In the genomic region with DNA sequence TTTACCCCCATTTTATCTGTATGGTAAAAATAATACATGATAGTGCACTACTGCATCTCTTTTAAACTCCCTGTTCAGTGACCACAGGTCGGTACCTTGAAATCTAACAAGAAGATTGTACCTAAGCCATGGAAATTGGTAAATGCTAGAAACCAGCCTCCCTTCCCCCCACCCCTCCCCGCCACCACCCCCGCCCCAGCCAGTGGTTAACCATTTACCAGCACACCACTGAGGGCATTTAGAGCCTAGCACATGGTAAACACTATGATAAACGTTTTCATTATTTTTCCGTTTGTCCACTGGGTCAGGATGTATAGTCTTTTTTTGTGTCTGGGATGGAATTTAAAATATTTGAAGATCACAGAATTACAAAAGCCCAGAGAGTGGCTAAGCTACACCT, we compare ENCODE assay signal across 8 cellular contexts. TPM values are rescaled to one million over a fixed set of nuclear protein-coding genes. Genes with fewer than 3 reads are reported as not detected.
DNase-seq lines count a peak whose midpoint lies in the region; ATAC-seq, FAIRE-seq and TF ChIP-seq lines count a peak whose summit lies in the region.

No MANE protein-coding gene starts in this region.

- no peak for TF ChIP-seq EP300 in H1 (IDR thresholded peaks at IDR 0.05; ENCODE audit: borderline replicate concordance in 1 of 2, low read depth in 2 of 2, low read length in 2 of 2)

- H4K20me1 ChIP-seq in DND-41 (ENCODE audit: insufficient read depth, low read length) (peaks cover 15% of the 10 kb centered on the region; the same call in 1 of the 2 replicates), H1 (replicated peaks in 1 of 2; ENCODE audit: control insufficient read depth in 1 of 2, insufficient read depth in 2 of 2, low read length in 2 of 2) (peaks cover 0 to 7% of the 10 kb centered on the region in 2 experiments)

- no peak overlapping the region for H3K56ac ChIP-seq in H1 (replicated peaks; ENCODE audit: insufficient read length, low read depth, low read length)

- H3K27ac Mint-ChIP-seq in osteocyte (ENCODE audit: unreplicated experiment): peak overlapping the region; percentile 80

- no peak overlapping the region for H3K23ac ChIP-seq in H1 (ENCODE audit: insufficient read length)

- H3K18ac ChIP-seq in H1 (ENCODE audit: extremely low read depth, low read length): no peak overlapping the region

- peak overlapping the region; percentile 90 for H3K4me3 Mint-ChIP-seq in osteocyte (ENCODE audit: unreplicated experiment)

- H3K9ac ChIP-seq in DND-41 (ENCODE audit: low read depth, low read length) (peak overlapping the region; percentile 77), NT2/D1 (ENCODE audit: insufficient read length, low read depth) (peak overlapping the region; percentile 93), H1 (replicated peaks in 1 of 4; ENCODE audit: extremely low read depth in 1 of 4, low read depth in 3 of 4, low read length in 3 of 4) (no peak overlapping the region)

- POLR2A ChIA-PET in H1 (lab: Charles Lee; ENCODE audit: partially characterized antibody): interaction anchor here (1.2 to 2.4 kb wide), 2 partner anchors 18 to 103 kb away, joined by 4 to 5 read pairs; no protein-coding TSS in a partner anchor

- H2BK120ac ChIP-seq in H1 (replicated peaks; ENCODE audit: low read depth, low read length): no peak overlapping the region

- H3K79me2 ChIP-seq in DND-41 (ENCODE audit: insufficient read depth, low read length) (peaks cover 33% of the 10 kb centered on the region), H1 (ENCODE audit: control insufficient read depth in 1 of 2, insufficient read depth in 2 of 2, low read length in 2 of 2) (peaks cover 0 to 24% of the 10 kb centered on the region in 2 experiments; a peak in 2 of 4 replicates)

- H2BK20ac ChIP-seq in H1 (ENCODE audit: low read length): no peak overlapping the region

- peak; percentile 21 for DNase-seq in DND-41
- DNase-seq in NT2/D1 (ENCODE audit: low read depth, low spot score): no peak
- no peak for DNase-seq in H1 (ENCODE audit: low read depth in 1 of 2, low spot score in 2 of 2)
- DNase-seq in osteocyte (ENCODE audit: extremely low spot score, unreplicated experiment): no peak
- DNase-seq in HK-2 (ENCODE audit: unreplicated experiment): no peak
- DNase-seq in foreskin melanocyte: no peak
- no peak for DNase-seq in mesenteric fat pad (ENCODE audit: low spot score)

- H3K36me3 ChIP-seq in DND-41 (ENCODE audit: insufficient read depth, low read length) (peaks cover 21% of the 10 kb centered on the region), NT2/D1 (ENCODE audit: insufficient read depth, insufficient read length, low read length) (peaks cover 26% of the 10 kb centered on the region), H1 (ENCODE audit: control insufficient read depth in 2 of 4, insufficient read depth in 4 of 4, low read length in 3 of 4) (peaks cover 0 to 6% (median 0%) of the 10 kb centered on the region in 4 experiments; a peak in 2 of 8 replicates)

- H3K4me1 ChIP-seq in DND-41 (ENCODE audit: insufficient read depth, low read length) (peaks cover 35% of the 10 kb centered on the region), NT2/D1 (ENCODE audit: insufficient read depth, insufficient read length) (peaks cover 10% of the 10 kb centered on the region), H1 (replicated peaks in 1 of 4; ENCODE audit: control insufficient read depth in 3 of 4, insufficient read depth in 4 of 4, low read length in 3 of 4) (peaks cover 3 to 15% (median 8%) of the 10 kb centered on the region in 4 experiments)

- no peaks in the 10 kb centered on the region for H3K79me1 ChIP-seq in H1 (ENCODE audit: low read depth, low read length)

- peak overlapping the region; percentile 85 for H3K27ac ChIP-seq in DND-41 (ENCODE audit: low read length)
- H3K27ac ChIP-seq in H1 (ENCODE audit: low read depth, low read length): no peak overlapping the region

- H3K9me3 ChIP-seq in DND-41 (ENCODE audit: insufficient read depth, low read length, severe bottlenecking) (no peaks in the 10 kb centered on the region), NT2/D1 (ENCODE audit: insufficient read depth, low read length) (no peaks in the 10 kb centered on the region), H1 (ENCODE audit: insufficient read depth in 2 of 2, low read depth in 1 of 2, low read length in 1 of 2) (no peaks in the 10 kb centered on the region)

- H2AK5ac ChIP-seq in H1 (ENCODE audit: low read depth, low read length): no peak overlapping the region

- WGBS in H1 (ENCODE audit: extremely low coverage in 1 of 2, insufficient coverage in 1 of 2, insufficient read length in 1 of 2, insufficient replicate concordance in 2 of 2, low coverage in 1 of 2, low lambda C conversion rate in 2 of 2, missing lambda C conversion rate in 1 of 2), 2 experiments: 18% methylated on average over 3 of the region's 5 CpGs; no CpG with 5 or more reads in 1 of the 2 experiments

- no peak overlapping the region for H3K4ac ChIP-seq in H1 (replicated peaks; ENCODE audit: insufficient read length, low read depth, low read length)

- TF ChIP-seq CTCF in DND-41 (IDR thresholded peaks at IDR 0.05; ENCODE audit: borderline replicate concordance, extremely low read depth, low read length, poor library complexity, severe bottlenecking) (no peak), H1 (IDR thresholded peaks at IDR 0.05; ENCODE audit: control extremely low read depth in 1 of 3, insufficient read depth in 1 of 3, low read depth in 1 of 3, low read length in 3 of 3) (no peak), osteocyte (IDR thresholded peaks at IDR 0.05) (no peak)

- H3K14ac ChIP-seq in H1 (ENCODE audit: insufficient read length): no peak overlapping the region

- no peak overlapping the region for H4K8ac ChIP-seq in H1 (ENCODE audit: extremely low read depth, insufficient read depth, low read length)

- H2BK15ac ChIP-seq in H1 (ENCODE audit: low read length): no peak overlapping the region

- H3K9me3 Mint-ChIP-seq in osteocyte (ENCODE audit: unreplicated experiment): peaks cover 7% of the 10 kb centered on the region

- no peak overlapping the region for H2BK12ac ChIP-seq in H1 (ENCODE audit: low read depth, low read length)

- TF ChIP-seq POLR2A in H1 (IDR thresholded peaks at IDR 0.05; ENCODE audit: control extremely low read depth in 1 of 2, low read depth in 2 of 2, low read length in 2 of 2): no peak

- H3K4me3 ChIP-seq in DND-41 (ENCODE audit: low read depth in 1 of 2, low read length in 2 of 2) (peak overlapping the region; percentile 38 to 67), NT2/D1 (ENCODE audit: insufficient read length, low read depth) (peak overlapping the region; percentile 93), H1 (ENCODE audit: extremely low read depth in 1 of 4, insufficient read depth in 2 of 4, low read depth in 3 of 4, low read length in 4 of 4) (peak overlapping the region; percentile 74 to 93 (median 82))

- CTCF ChIA-PET in H1 (lab: Charles Lee; ENCODE audit: partially characterized antibody): interaction anchor here (2.0 kb wide), 1 partner anchor 19 kb away, joined by 9 read pairs; no protein-coding TSS in a partner anchor

- ATAC-seq in DND-41 (ENCODE audit: insufficient read depth, low read depth): no peak; the same call in 2 of the 3 replicates
- ATAC-seq in HG03135 (IDR thresholded peaks at IDR 0.05; ENCODE audit: unreplicated experiment): no peak

- no peak for TF ChIP-seq RAD21 in H1 (IDR thresholded peaks at IDR 0.05 in 1 of 2, conservative IDR thresholded peaks at IDR 0.05 in 1 of 2; ENCODE audit: low read depth in 2 of 2, low read length in 2 of 2)

- H3K27me3 Mint-ChIP-seq in osteocyte (ENCODE audit: unreplicated experiment): no peaks in the 10 kb centered on the region

- peaks cover 3% of the 10 kb centered on the region; the same call in 1 of the 2 replicates for H3K23me2 ChIP-seq in H1 (ENCODE audit: low read depth, low read length)

- 0 out of 2 replicates have a peak overlapping the region, but pooled peaks have one; percentile 84 for H2BK5ac ChIP-seq in H1 (ENCODE audit: low read depth, low read length)

- no peak for FAIRE-seq in H1 (lab: Jason Lieb, UNC)

- H3K4me2 ChIP-seq in DND-41 (ENCODE audit: insufficient read depth, low read length): peak overlapping the region; percentile 88
- peak overlapping the region; percentile 74 to 77 for H3K4me2 ChIP-seq in H1 (ENCODE audit: insufficient read depth in 1 of 2, low read depth in 2 of 2, low read length in 2 of 2)

- no peaks in the 10 kb centered on the region for H3K36me3 Mint-ChIP-seq in osteocyte (ENCODE audit: unreplicated experiment)

- no peaks in the 10 kb centered on the region for H3K27me3 ChIP-seq in DND-41 (ENCODE audit: insufficient read depth, low read length, poor library complexity)
- H3K27me3 ChIP-seq in NT2/D1 (ENCODE audit: insufficient read depth, insufficient read length): no peaks in the 10 kb centered on the region
- no peaks in the 10 kb centered on the region for H3K27me3 ChIP-seq in H1 (replicated peaks in 1 of 4; ENCODE audit: control insufficient read depth in 3 of 4, extremely low read depth in 1 of 4, insufficient read depth in 3 of 4, low read length in 3 of 4)

- no peak overlapping the region for H4K5ac ChIP-seq in H1 (ENCODE audit: insufficient read length, low read depth, low read length)

- H2AFZ ChIP-seq in DND-41 (ENCODE audit: low read depth, low read length): peak overlapping the region; percentile 76
- peak overlapping the region; percentile 96; the same call in 1 of the 2 replicates for H2AFZ ChIP-seq in H1 (ENCODE audit: low read length)

- H3K4me1 Mint-ChIP-seq in osteocyte (ENCODE audit: unreplicated experiment): peaks cover 32% of the 10 kb centered on the region

- H4K91ac ChIP-seq in H1 (replicated peaks; ENCODE audit: insufficient read length, low read length): no peak overlapping the region

RNA-seq across cellular contexts. Expression of a gene that starts 0.7 kb away (rescaled TPM):
- 55.4 and 62.4 TPM in 2 replicates for total RNA-seq in H1 (2021; fragmentation: NEBNext Ultra II Directional; extraction: Animal tissue kit (Norgen Biotek cat#: 25700))
- 80.4 and 104 TPM in 2 replicates for polyA plus RNA-seq in H1 (2011; rRNA removed)
- 58.6 TPM for polyA plus RNA-seq in H1 (2011; cell fraction: cytosol; rRNA removed)
- 99.3 TPM for polyA plus RNA-seq in H1 (2011; cell fraction: nucleus; rRNA removed)
- 52.7 to 58.3 TPM (median 58.2 TPM) in 4 replicates for polyA plus RNA-seq in H1 (2012, experiment 1 of 2)
- polyA plus RNA-seq in H1 (2012, experiment 2 of 2): 69.8 TPM
- 48.6 TPM for polyA plus RNA-seq in H1 (2013, experiment 1 of 2)
- polyA plus RNA-seq in H1 (2013, experiment 2 of 2): 47.0 TPM
- polyA minus RNA-seq in H1 (2011; rRNA and poly(A)+ RNA removed): 34.5 and 35.1 TPM in 2 replicates
- polyA minus RNA-seq in H1 (2011; cell fraction: cytosol; rRNA and poly(A)+ RNA removed): 19.8 TPM
- polyA minus RNA-seq in H1 (2011; cell fraction: nucleus; rRNA and poly(A)+ RNA removed): 22.7 TPM
- total RNA-seq in osteocyte: 47.6 and 57.1 TPM in 2 replicates
- total RNA-seq in mesenteric fat pad: 40.4 TPM

RNA-seq across cellular contexts. Expression of a gene that starts 5.2 kb away (rescaled TPM):
- 70.9 and 73.8 TPM in 2 replicates for total RNA-seq in H1 (2021; fragmentation: NEBNext Ultra II Directional; extraction: Animal tissue kit (Norgen Biotek cat#: 25700))
- polyA plus RNA-seq in H1 (2011; rRNA removed): 106 and 135 TPM in 2 replicates
- polyA plus RNA-seq in H1 (2011; cell fraction: cytosol; rRNA removed): 77.9 TPM
- polyA plus RNA-seq in H1 (2011; cell fraction: nucleus; rRNA removed): 182 TPM
- 47.8 to 60.9 TPM (median 58.4 TPM) in 4 replicates for polyA plus RNA-seq in H1 (2012, experiment 1 of 2)
- 71.6 TPM for polyA plus RNA-seq in H1 (2012, experiment 2 of 2)
- 104 TPM for polyA plus RNA-seq in H1 (2013, experiment 1 of 2)
- 101 TPM for polyA plus RNA-seq in H1 (2013, experiment 2 of 2)
- 97.2 and 107 TPM in 2 replicates for polyA minus RNA-seq in H1 (2011; rRNA and poly(A)+ RNA removed)
- polyA minus RNA-seq in H1 (2011; cell fraction: cytosol; rRNA and poly(A)+ RNA removed): 52.2 TPM
- 23.9 TPM for polyA minus RNA-seq in H1 (2011; cell fraction: nucleus; rRNA and poly(A)+ RNA removed)
- total RNA-seq in osteocyte (not detected in 2 replicates), mesenteric fat pad (4.4 TPM)

RNA-seq across cellular contexts. Expression of a gene that starts 33.5 kb away (rescaled TPM):
- 14.0 and 14.6 TPM in 2 replicates for total RNA-seq in H1 (2021; fragmentation: NEBNext Ultra II Directional; extraction: Animal tissue kit (Norgen Biotek cat#: 25700))
- 34.1 and 47.0 TPM in 2 replicates for polyA plus RNA-seq in H1 (2011; rRNA removed)
- polyA plus RNA-seq in H1 (2011; cell fraction: cytosol; rRNA removed): 28.5 TPM
- polyA plus RNA-seq in H1 (2011; cell fraction: nucleus; rRNA removed): 53.4 TPM
- 13.3 to 20.3 TPM (median 19.6 TPM) in 4 replicates for polyA plus RNA-seq in H1 (2012, experiment 1 of 2)
- 19.4 TPM for polyA plus RNA-seq in H1 (2012, experiment 2 of 2)
- 19.4 TPM for polyA plus RNA-seq in H1 (2013, experiment 1 of 2)
- polyA plus RNA-seq in H1 (2013, experiment 2 of 2): 19.4 TPM
- polyA minus RNA-seq in H1 (2011; rRNA and poly(A)+ RNA removed): 21.6 and 31.2 TPM in 2 replicates
- polyA minus RNA-seq in H1 (2011; cell fraction: cytosol; rRNA and poly(A)+ RNA removed): 18.1 TPM
- 15.4 TPM for polyA minus RNA-seq in H1 (2011; cell fraction: nucleus; rRNA and poly(A)+ RNA removed)
- total RNA-seq in osteocyte (16.9 and 20.2 TPM in 2 replicates), mesenteric fat pad (7.8 TPM)

RNA-seq across cellular contexts. Expression of a gene that starts 46.3 kb away (rescaled TPM):
- 143 and 145 TPM in 2 replicates for total RNA-seq in H1 (2021; fragmentation: NEBNext Ultra II Directional; extraction: Animal tissue kit (Norgen Biotek cat#: 25700))
- 286 and 288 TPM in 2 replicates for polyA plus RNA-seq in H1 (2011; rRNA removed)
- 201 TPM for polyA plus RNA-seq in H1 (2011; cell fraction: cytosol; rRNA removed)
- polyA plus RNA-seq in H1 (2011; cell fraction: nucleus; rRNA removed): 280 TPM
- polyA plus RNA-seq in H1 (2012, experiment 1 of 2): 113 to 201 TPM (median 196 TPM) in 4 replicates
- 239 TPM for polyA plus RNA-seq in H1 (2012, experiment 2 of 2)
- polyA plus RNA-seq in H1 (2013, experiment 1 of 2): 197 TPM
- 213 TPM for polyA plus RNA-seq in H1 (2013, experiment 2 of 2)
- polyA minus RNA-seq in H1 (2011; rRNA and poly(A)+ RNA removed): 234 and 273 TPM in 2 replicates
- polyA minus RNA-seq in H1 (2011; cell fraction: cytosol; rRNA and poly(A)+ RNA removed): 97.8 TPM
- 59.6 TPM for polyA minus RNA-seq in H1 (2011; cell fraction: nucleus; rRNA and poly(A)+ RNA removed)
- total RNA-seq in osteocyte: 39.3 and 42.5 TPM in 2 replicates
- total RNA-seq in mesenteric fat pad: 18.8 TPM

Comparison
In these comparisons a context has a peak if more than half of its experiments do, and no peak if none do; other contexts are left out.
1. H3K9ac ChIP-seq: peak in DND-41 (single experiment) and NT2/D1 (single experiment); none in H1 (0 of 4).
2. RNA of a gene that starts 5.2 kb away (total RNA-seq): 70.9 to 73.8 TPM in H1; 4.4 TPM in mesenteric fat pad (single experiment) and not detected in osteocyte; every median in the first group is over 10 times any median in the second.
3. Peak in every context shown above with its lines, with median percentiles within 50 percentile points of each other: H3K4me3 ChIP-seq.